ENCODE assay signal across 27 cellular contexts in the genomic region with DNA sequence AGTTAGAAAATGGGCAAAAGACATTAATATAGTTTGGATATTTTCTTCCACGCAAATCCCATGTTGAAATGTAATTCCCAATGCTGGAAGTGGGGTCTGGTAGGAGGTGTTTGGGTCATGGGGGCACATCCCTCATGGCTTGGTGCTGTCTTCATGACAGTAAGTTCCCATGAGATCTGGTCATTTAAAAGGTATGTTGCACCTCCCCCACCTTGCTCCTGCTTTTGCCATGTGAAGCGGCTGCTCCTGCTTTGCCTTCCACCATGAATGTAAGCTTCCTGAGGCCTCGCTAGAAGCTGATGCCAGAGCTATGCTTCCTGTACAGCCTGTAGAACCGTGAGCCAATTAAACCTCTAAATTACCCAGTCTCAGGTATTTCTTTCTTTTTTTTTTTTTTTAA.
"Had no signal": no experiment of that assay in that cellular context is flagged by ENCODE, and none has a peak within 500 bp of the region (broad histone marks: within the 10 kb centered on the region; RNA-seq: fewer than 3 reads in every experiment).

No MANE protein-coding gene starts in this region.

- H3K36me3 ChIP-seq: colonic mucosa, esophagus muscularis mucosa, esophagus squamous epithelium, gastrocnemius medialis, gastroesophageal sphincter, heart left ventricle, heart right ventricle had no signal

- H3K27me3 ChIP-seq: colonic mucosa, dorsolateral prefrontal cortex, esophagus muscularis mucosa, gastrocnemius medialis, heart right ventricle had no signal

- H3K27ac ChIP-seq: colonic mucosa, coronary artery, dorsolateral prefrontal cortex, epithelial cell of prostate, esophagus muscularis mucosa, esophagus squamous epithelium, foreskin keratinocyte, gastrocnemius medialis, gastroesophageal sphincter, heart left ventricle, heart right ventricle had no signal

- H3K4me3 ChIP-seq: colonic mucosa, coronary artery, dorsolateral prefrontal cortex, esophagus muscularis mucosa, esophagus squamous epithelium, gastrocnemius medialis, gastroesophageal sphincter, heart left ventricle, heart right ventricle had no signal

- H3K4me1 ChIP-seq: colonic mucosa, foreskin keratinocyte, gastrocnemius medialis, gastroesophageal sphincter had no signal

- FAIRE-seq: colon, endometrium, endothelial cell of umbilical vein, frontal cortex had no signal

- ATAC-seq: effector memory CD8-positive, alpha-beta T cell; esophagus mucosa; foreskin keratinocyte; gastrocnemius medialis; gastroesophageal sphincter; heart left ventricle; heart right ventricle had no signal

- H3K9me3 ChIP-seq: colonic mucosa, esophagus muscularis mucosa, esophagus squamous epithelium, gastrocnemius medialis, gastroesophageal sphincter, heart left ventricle, heart right ventricle had no signal

- DNase-seq: colonic mucosa; cortex of kidney; dermis blood vessel endothelial cell; dorsolateral prefrontal cortex; effector CD4-positive, alpha-beta T cell; effector CD8-positive, alpha-beta T cell; effector memory CD4-positive, alpha-beta T cell; effector memory CD8-positive, alpha-beta T cell; endodermal cell; erythroblast; esophagus squamous epithelium; foreskin fibroblast; foreskin keratinocyte; gastrocnemius medialis; glutamatergic neuron; head of caudate nucleus; heart left ventricle; heart right ventricle had no signal
